1 cellular context compared by ENCODE assay signal in the genomic region with DNA sequence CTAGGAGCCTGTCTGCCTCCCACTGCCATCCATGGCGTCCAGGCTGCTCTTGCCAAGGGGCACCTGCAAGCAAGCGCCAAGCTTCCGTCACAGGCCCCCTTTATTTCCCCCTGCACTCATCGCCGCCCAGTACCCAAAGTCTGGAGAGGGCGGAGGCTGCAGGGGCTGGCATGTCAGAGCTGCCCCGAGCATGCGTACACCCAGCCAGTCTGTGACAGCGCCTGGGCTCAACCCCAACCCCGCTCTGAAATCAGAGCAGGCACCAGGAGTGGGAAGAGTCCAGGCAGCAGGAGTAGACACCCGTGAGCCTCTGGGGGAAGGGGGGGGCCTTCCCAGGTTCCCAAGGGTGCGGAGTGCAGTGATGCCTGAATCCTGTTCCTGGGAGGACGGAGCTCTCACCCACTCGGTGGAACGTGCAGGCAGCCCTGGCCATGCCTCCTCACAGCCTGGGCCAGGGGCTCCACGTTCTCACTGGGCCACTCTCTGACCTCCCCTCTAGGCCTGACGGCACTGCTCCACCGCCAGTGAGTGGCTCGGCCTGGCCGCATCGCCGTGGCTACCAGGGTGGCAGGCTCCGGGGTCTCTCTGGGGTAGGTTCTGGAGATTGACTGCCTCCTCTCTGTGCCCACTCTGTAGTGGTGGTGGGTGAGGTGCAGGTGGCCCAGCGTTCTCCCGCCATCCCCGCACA.
TF ChIP-seq lines count a peak whose summit lies in the region.

No MANE protein-coding gene starts in this region.

TF ChIP-seq in WTC11, 78 proteins besides CTCF, POLR2A, EP300 and RAD21 (continued from another document):
- TF ChIP-seq, protein P1, sequence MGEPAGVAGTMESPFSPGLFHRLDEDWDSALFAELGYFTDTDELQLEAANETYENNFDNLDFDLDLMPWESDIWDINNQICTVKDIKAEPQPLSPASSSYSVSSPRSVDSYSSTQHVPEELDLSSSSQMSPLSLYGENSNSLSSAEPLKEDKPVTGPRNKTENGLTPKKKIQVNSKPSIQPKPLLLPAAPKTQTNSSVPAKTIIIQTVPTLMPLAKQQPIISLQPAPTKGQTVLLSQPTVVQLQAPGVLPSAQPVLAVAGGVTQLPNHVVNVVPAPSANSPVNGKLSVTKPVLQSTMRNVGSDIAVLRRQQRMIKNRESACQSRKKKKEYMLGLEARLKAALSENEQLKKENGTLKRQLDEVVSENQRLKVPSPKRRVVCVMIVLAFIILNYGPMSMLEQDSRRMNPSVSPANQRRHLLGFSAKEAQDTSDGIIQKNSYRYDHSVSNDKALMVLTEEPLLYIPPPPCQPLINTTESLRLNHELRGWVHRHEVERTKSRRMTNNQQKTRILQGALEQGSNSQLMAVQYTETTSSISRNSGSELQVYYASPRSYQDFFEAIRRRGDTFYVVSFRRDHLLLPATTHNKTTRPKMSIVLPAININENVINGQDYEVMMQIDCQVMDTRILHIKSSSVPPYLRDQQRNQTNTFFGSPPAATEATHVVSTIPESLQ (CRISPR knock-in tag; IDR thresholded peaks at IDR 0.05): no peak
- no peak for TF ChIP-seq ETV6 (CRISPR knock-in tag; IDR thresholded peaks at IDR 0.05)
- TF ChIP-seq GTF2I (CRISPR knock-in tag; conservative IDR thresholded peaks at IDR 0.05): no peak
- TF ChIP-seq, protein P2, sequence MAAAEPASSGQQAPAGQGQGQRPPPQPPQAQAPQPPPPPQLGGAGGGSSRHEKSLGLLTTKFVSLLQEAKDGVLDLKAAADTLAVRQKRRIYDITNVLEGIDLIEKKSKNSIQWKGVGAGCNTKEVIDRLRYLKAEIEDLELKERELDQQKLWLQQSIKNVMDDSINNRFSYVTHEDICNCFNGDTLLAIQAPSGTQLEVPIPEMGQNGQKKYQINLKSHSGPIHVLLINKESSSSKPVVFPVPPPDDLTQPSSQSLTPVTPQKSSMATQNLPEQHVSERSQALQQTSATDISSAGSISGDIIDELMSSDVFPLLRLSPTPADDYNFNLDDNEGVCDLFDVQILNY (CRISPR knock-in tag; IDR thresholded peaks at IDR 0.05): no peak
- TF ChIP-seq ZNF396 (CRISPR knock-in tag; IDR thresholded peaks at IDR 0.05; ENCODE audit: borderline replicate concordance): no peak
